Comparison of ENCODE assay signal across 10 cellular contexts in the genomic region with DNA sequence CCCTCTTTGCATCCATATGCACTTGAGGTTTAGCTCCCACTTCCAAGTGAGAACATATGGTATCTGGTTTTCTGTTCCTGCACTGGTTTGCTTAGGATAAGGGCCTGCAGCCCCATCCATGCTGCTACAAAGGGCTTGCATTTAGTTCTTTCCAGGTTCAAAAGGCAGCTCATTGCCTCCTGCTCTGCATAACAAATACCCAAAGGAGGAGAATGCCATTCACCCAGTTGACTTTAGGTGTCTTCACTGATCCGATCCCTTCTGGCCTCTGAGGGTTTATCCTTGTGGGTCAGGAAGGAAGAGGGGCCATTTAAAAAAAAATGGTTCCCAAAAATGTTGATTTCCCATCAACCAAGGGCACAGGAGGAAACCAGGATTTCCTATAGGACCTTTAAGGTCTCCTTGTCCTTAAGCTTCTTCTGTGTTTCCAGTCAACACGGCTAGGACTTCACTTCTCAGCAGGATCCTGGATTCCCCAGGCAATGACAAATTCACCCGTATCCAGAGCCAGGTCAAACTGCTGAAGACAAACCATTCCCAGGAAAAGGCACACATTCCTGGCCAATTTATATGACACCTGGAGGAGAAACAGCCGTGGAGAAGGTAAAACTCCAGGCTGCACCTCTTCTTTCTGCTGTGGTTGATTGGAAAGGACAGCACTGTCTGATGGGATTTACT.
"Had no signal": no experiment of that assay in that cellular context is flagged by ENCODE, and none has a peak within 500 bp of the region (broad histone marks: within the 10 kb centered on the region; RNA-seq: fewer than 3 reads in every experiment).

No MANE protein-coding gene starts in this region.

- H3K27ac Mint-ChIP-seq: activated CD8-positive, alpha-beta T cell treated with anti-CD3 and anti-CD28 coated beads, Interleukin-2, amount 10 ng/mL, durations not matched to agents 7 days and 5 days had no signal

- H3K36me3 ChIP-seq: cardiac muscle cell, heart right ventricle, WERI-Rb-1 had no signal

- DNase-seq: activated CD4-positive, alpha-beta T cell treated with anti-CD3 and anti-CD28 coated beads for 48 hours; activated CD8-positive, alpha-beta memory T cell treated with anti-CD3 and anti-CD28 coated beads, Interleukin-2, amount 50 U/mL, for 48 hours; activated CD8-positive, alpha-beta T cell treated with anti-CD3 and anti-CD28 coated beads, Interleukin-2, amount 10 ng/mL, durations not matched to agents 7 days and 5 days; heart right ventricle; stimulated activated CD4-positive, alpha-beta T cell treated with anti-CD3 and anti-CD28 coated beads, Interleukin-4, amount 100 ng/mL, for 1 hour; stimulated activated CD8-positive, alpha-beta memory T cell treated with anti-CD3 and anti-CD28 coated beads, Interleukin-4, amount 100 ng/mL, for 48 hours; stimulated activated naive CD8-positive, alpha-beta T cell treated with anti-CD3 and anti-CD28 coated beads, Interleukin-15, Interleukin-2, amounts not matched to agents 100 U/mL and 50 U/mL, for 24 hours; T-helper 1 cell; WERI-Rb-1 had no signal

- H3K4me1 ChIP-seq: heart right ventricle had no signal

- ATAC-seq: activated CD8-positive, alpha-beta T cell treated with anti-CD3 and anti-CD28 coated beads, Interleukin-2, amount 10 ng/mL, durations not matched to agents 7 days and 5 days; stimulated activated naive CD8-positive, alpha-beta T cell treated with anti-CD3 and anti-CD28 coated beads, Interleukin-15, Interleukin-2, amounts not matched to agents 100 U/mL and 50 U/mL, for 24 hours had no signal

- H3K4me3 Mint-ChIP-seq: activated CD8-positive, alpha-beta T cell treated with anti-CD3 and anti-CD28 coated beads, Interleukin-2, amount 10 ng/mL, durations not matched to agents 7 days and 5 days had no signal

- H3K4me3 ChIP-seq: cardiac muscle cell, heart right ventricle had no signal

- H3K27ac ChIP-seq: heart right ventricle, WERI-Rb-1 had no signal

- H3K27me3 ChIP-seq: cardiac muscle cell had no signal
